ENCODE assay signal across 26 cellular contexts in genomic region chr13:98813993-98814392, GRCh38.
"Had no signal": no experiment of that assay in that cellular context is flagged by ENCODE, and none has a peak within 500 bp of the region (broad histone marks: within the 10 kb centered on the region; RNA-seq: fewer than 3 reads in every experiment).

No MANE protein-coding gene starts in this region.

- H3K36me3 Mint-ChIP-seq: activated naive CD4-positive, alpha-beta T cell treated with anti-CD3 and anti-CD28 coated beads, Interleukin-2, amount 50 U/mL, for 72 hours; neural progenitor cell had no signal

- H3K27me3 Mint-ChIP-seq: activated CD8-positive, alpha-beta T cell treated with anti-CD3 and anti-CD28 coated beads for 36 hours had no signal

- H3K4me2 ChIP-seq: neural progenitor cell had no signal

- H3K4me1 ChIP-seq: esophagus squamous epithelium, lower lobe of right lung, neural progenitor cell, parathyroid adenoma, vagina had no signal

- H2AFZ ChIP-seq: neural progenitor cell, parathyroid adenoma had no signal

- H3K4me3 ChIP-seq: body of pancreas, coronary artery, esophagus squamous epithelium, lower lobe of right lung, neural progenitor cell, transverse colon, vagina had no signal

- H3K4me3 Mint-ChIP-seq: activated CD8-positive, alpha-beta T cell treated with anti-CD3 and anti-CD28 coated beads for 36 hours; immature natural killer cell; neural progenitor cell had no signal

- H3K27ac ChIP-seq: body of pancreas, coronary artery, esophagus squamous epithelium, lower lobe of right lung, neural progenitor cell, parathyroid adenoma, transverse colon, vagina had no signal

- H3K27me3 ChIP-seq: body of pancreas, esophagus squamous epithelium, neural progenitor cell, transverse colon, vagina had no signal

- H3K4me1 Mint-ChIP-seq: immature natural killer cell, neural progenitor cell had no signal

- H3K36me3 ChIP-seq: neural progenitor cell, vagina had no signal

- H3K9me3 ChIP-seq: body of pancreas, esophagus squamous epithelium, lower lobe of right lung, transverse colon, vagina had no signal

- DNase-seq: activated CD4-positive, alpha-beta T cell treated with anti-CD3 and anti-CD28 coated beads for 4 hours; activated CD8-positive, alpha-beta T cell treated with anti-CD3 and anti-CD28 coated beads for 36 hours; activated gamma-delta T cell; activated T-cell treated with anti-CD3 and anti-CD28 coated beads, Interleukin-2, amount 50 U/mL, for 48 hours; amniotic stem cell; body of pancreas; central memory CD4-positive, alpha-beta T cell; effector CD4-positive, alpha-beta T cell; esophagus squamous epithelium; foreskin melanocyte; head of caudate nucleus; immature natural killer cell; lower lobe of right lung; midbrain; retina; stimulated activated CD4-positive, alpha-beta T cell treated with anti-CD3 and anti-CD28 coated beads, Interleukin-15, amount 100 ng/mL, for 24 hours; stimulated activated CD4-positive, alpha-beta T cell treated with anti-CD3 and anti-CD28 coated beads, Interleukin-4, amount 100 ng/mL, for 1 hour; stimulated activated naive CD4-positive, alpha-beta T cell treated with Interleukin-2 at 50 U/mL for 16 hours; substantia nigra; T-helper 2 cell; transverse colon had no signal

- H3K9me3 Mint-ChIP-seq: activated CD8-positive, alpha-beta T cell treated with anti-CD3 and anti-CD28 coated beads for 36 hours; activated naive CD4-positive, alpha-beta T cell treated with anti-CD3 and anti-CD28 coated beads, Interleukin-2, amount 50 U/mL, for 72 hours; immature natural killer cell; neural progenitor cell had no signal

- H3K9ac ChIP-seq: neural progenitor cell, parathyroid adenoma had no signal

- H3K79me2 ChIP-seq: parathyroid adenoma had no signal

- H3K27ac Mint-ChIP-seq: activated CD8-positive, alpha-beta T cell treated with anti-CD3 and anti-CD28 coated beads for 36 hours; activated naive CD4-positive, alpha-beta T cell treated with anti-CD3 and anti-CD28 coated beads, Interleukin-2, amount 50 U/mL, for 72 hours; immature natural killer cell; neural progenitor cell had no signal
